8 cellular contexts compared by ENCODE assay signal in the genomic region with DNA sequence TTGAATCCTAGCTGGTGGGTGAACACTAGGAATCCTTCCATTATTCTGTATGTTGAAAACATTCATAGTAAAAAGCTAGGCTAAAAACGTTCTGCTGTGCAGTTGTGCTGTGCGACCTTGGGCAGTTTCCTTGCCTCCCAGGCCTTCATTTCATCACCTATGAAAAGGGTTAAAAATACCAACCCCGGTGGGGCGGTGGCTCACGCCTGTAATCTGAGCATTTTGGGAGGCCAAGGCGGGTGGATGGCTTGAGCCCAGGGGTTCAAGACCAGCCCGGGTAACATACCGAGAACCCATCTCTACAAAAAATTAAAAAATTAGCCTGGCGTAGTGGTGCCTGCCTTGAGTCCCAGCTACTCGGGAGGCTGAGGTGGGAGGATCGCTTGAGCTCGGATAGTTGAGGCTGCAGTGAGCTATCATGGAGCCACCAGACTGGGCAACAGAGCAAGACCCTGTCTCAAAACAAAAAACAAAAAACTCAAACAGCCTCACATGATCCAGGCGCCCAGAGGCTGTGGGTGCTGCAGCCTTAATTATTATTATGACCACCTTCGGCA. TPM values are rescaled to one million over a fixed set of nuclear protein-coding genes. Genes with fewer than 3 reads are reported as not detected.
DNase-seq lines count a peak whose midpoint lies in the region; ATAC-seq, FAIRE-seq and TF ChIP-seq lines count a peak whose summit lies in the region.

No MANE protein-coding gene starts in this region.

- H3K9ac ChIP-seq in GM12878 (ENCODE audit: control insufficient read depth, insufficient read depth, low read length) = peak overlapping the region; percentile 98

- RAD21 ChIA-PET in GM12878 (lab: Charles Lee; ENCODE audit: unreplicated experiment) = interaction anchor here (0.7 to 4.6 kb wide), 9 partner anchors 16 to 313 kb away, joined by 3 to 41 read pairs (median 8); a partner anchor contains a TSS

- SMC1A ChIA-PET in GM12878 (lab: Charles Lee; ENCODE audit: uncharacterized antibody, unreplicated experiment) = interaction anchor here (0.7 to 3.8 kb wide), 15 partner anchors 11 to 326 kb away, joined by 3 to 25 read pairs (median 6); no protein-coding TSS in a partner anchor

- BruUV-seq in GM12878 (replicated peaks; lab: Mats Ljungman, UMichigan) = no TSS peak

- TF ChIP-seq POLR2A in heart left ventricle (IDR thresholded peaks at IDR 0.05) = no peak
- no peak for TF ChIP-seq POLR2A in GM12878 (IDR thresholded peaks at IDR 0.05; ENCODE audit: low read depth, low read length)
- TF ChIP-seq POLR2A in uterus (IDR thresholded peaks at IDR 0.05) = no peak

- WGBS in heart left ventricle, 4 donors = 77 to 82% (median 80%) methylated on average over 14 of the region's 14 CpGs
- WGBS in GM12878 (ENCODE audit: insufficient coverage, insufficient replicate concordance, low lambda C conversion rate, missing lambda C conversion rate) = 52% methylated on average over 14 of the region's 14 CpGs

- H3K9me3 ChIP-seq in heart left ventricle (no peaks in the 10 kb centered on the region), GM12878 (replicated peaks; ENCODE audit: control insufficient read depth, insufficient read depth, low read length) (no peaks in the 10 kb centered on the region), uterus (no peaks in the 10 kb centered on the region)

- CTCF ChIA-PET in GM12878 (lab: Yijun Ruan, JAX) = interaction anchor here (0.9 to 3.4 kb wide), 11 partner anchors 16 to 326 kb away, joined by 3 to 29 read pairs (median 9); no protein-coding TSS in a partner anchor

- H3K4me3 ChIP-seq in heart left ventricle (peak overlapping the region in 10 of 12 donors; percentile 53 to 79 (median 67)), GM12878 (peak overlapping the region; percentile 71; the same call in 1 of the 2 replicates), uterus (peak overlapping the region; percentile 42 to 55)

- H3K36me3 ChIP-seq in heart left ventricle (no peaks in the 10 kb centered on the region), GM12878 (ENCODE audit: control insufficient read depth in 2 of 2, insufficient read depth in 2 of 2, low read length in 1 of 2) (peaks cover 0 to 1% of the 10 kb centered on the region in 2 experiments; a peak in 1 of 4 replicates), uterus (no peaks in the 10 kb centered on the region)

- peaks cover 10 to 47% (median 21%) of the 10 kb centered on the region in 12 donors for H3K4me1 ChIP-seq in heart left ventricle
- no peaks in the 10 kb centered on the region; the same call in none of the 2 replicates for H3K4me1 ChIP-seq in GM12878 (ENCODE audit: control insufficient read depth, insufficient read depth, low read length)
- H3K4me1 ChIP-seq in uterus = peaks cover 0 to 19% of the 10 kb centered on the region in 2 donors

- FAIRE-seq in GM12878 (lab: Jason Lieb, UNC) = no peak

- DNase-seq in heart left ventricle = no peak
- DNase-seq in cardiac septum (ENCODE audit: low spot score) = no peak
- no peak for DNase-seq in GM12878 (ENCODE audit: low read depth, low spot score)
- DNase-seq in mesenteric fat pad (ENCODE audit: low spot score) = peak; percentile 49
- DNase-seq in uterus = no peak
- DNase-seq in stimulated activated CD4-positive, alpha-beta T cell treated with anti-CD3 and anti-CD28 coated beads, Interleukin-12 subunit alpha, Interleukin-12 subunit beta, amount 100 ng/mL, for 4 hours = no peak
- no peak for DNase-seq in stimulated activated naive CD4-positive, alpha-beta T cell treated with Interleukin-2 at 50 U/mL for 16 hours (lab: John Stamatoyannopoulos, UW)
- DNase-seq in NCI-H69 (lab: John Stamatoyannopoulos, UW) = no peak

- H3K27ac ChIP-seq in heart left ventricle (peak overlapping the region in 9 of 12 donors; percentile 53 to 81 (median 63)), GM12878 (ENCODE audit: control insufficient read depth, insufficient read depth) (peak overlapping the region; percentile 98), uterus (no peak overlapping the region)

- POLR2A ChIA-PET in GM12878 (lab: Charles Lee) = interaction anchor here (0.5 to 2.5 kb wide), 11 partner anchors 12 to 570 kb away, joined by 3 to 15 read pairs (median 5); a partner anchor contains a TSS

- peak overlapping the region; percentile 90 for H2AFZ ChIP-seq in GM12878 (ENCODE audit: control insufficient read depth, low read depth, low read length)

- peaks cover 8 to 24% (median 12%) of the 10 kb centered on the region in 9 donors for H3K27me3 ChIP-seq in heart left ventricle
- H3K27me3 ChIP-seq in GM12878 (replicated peaks in 1 of 2; ENCODE audit: control insufficient read depth in 2 of 2, insufficient read depth in 2 of 2, low read length in 1 of 2) = no peaks in the 10 kb centered on the region
- peaks cover 12 to 13% of the 10 kb centered on the region in 2 donors for H3K27me3 ChIP-seq in uterus

- TF ChIP-seq RAD21 in GM12878 (IDR thresholded peaks at IDR 0.05; ENCODE audit: insufficient read depth, low read depth, low read length) = no peak

- peak overlapping the region; percentile 95 for H3K4me2 ChIP-seq in GM12878 (ENCODE audit: control insufficient read depth, insufficient read depth)

- no peak for ATAC-seq in heart left ventricle
- ATAC-seq in GM12878 = no peak

- intact Hi-C loops in heart left ventricle (cut with DNase I) (loop anchor here in 8 of 10 donors (5.0 to 10.0 kb wide), 8 partner anchors 183 to 548 kb away; a partner anchor contains a TSS), cardiac septum (cut with DNase I) (no loop called here), GM12878 (cut with micrococcal nuclease; ENCODE audit: unreplicated experiment) (loop anchor here (2.0 kb wide), 1 partner anchor 37 kb away; no protein-coding TSS in a partner anchor), uterus (cut with DNase I; ENCODE audit: low total_unique reads) (no loop called here)

- H3K79me2 ChIP-seq in GM12878 (ENCODE audit: control insufficient read depth, insufficient read depth, low read length) = peaks cover 46% of the 10 kb centered on the region

- in situ Hi-C loops in GM12878 (cut with MboI) = no loop called here

- TF ChIP-seq CTCF in heart left ventricle (IDR thresholded peaks at IDR 0.05) (no peak), GM12878 (IDR thresholded peaks at IDR 0.05 in 2 of 3, conservative IDR thresholded peaks at IDR 0.05 in 1 of 3; ENCODE audit: control insufficient read depth in 2 of 3, extremely low read depth in 1 of 3, insufficient read depth in 1 of 3, low read depth in 3 of 3, low read length in 3 of 3) (no peak), uterus (IDR thresholded peaks at IDR 0.05) (no peak)

- no peak for TF ChIP-seq EP300 in GM12878 (IDR thresholded peaks at IDR 0.05; ENCODE audit: borderline replicate concordance in 1 of 2, control insufficient read depth in 1 of 2, low read depth in 2 of 2, low read length in 2 of 2)

- no peaks in the 10 kb centered on the region for H4K20me1 ChIP-seq in GM12878 (ENCODE audit: control insufficient read depth, insufficient read depth)

TF ChIP-seq in GM12878, 131 proteins besides CTCF, POLR2A, EP300 and RAD21 (continues in another document):
- TF ChIP-seq SMARCA5 (IDR thresholded peaks at IDR 0.05) (peak; percentile 63; the same call in 1 of the 2 replicates), ZNF217 (IDR thresholded peaks at IDR 0.05) (no peak)

RNA-seq across cellular contexts. Expression of a gene that starts 2.9 kb away (rescaled TPM):
- 10 to 100 TPM in 1 of 9 donors, 1 to 10 TPM in 4, under 1 TPM in 3, not detected in 1; 0.09 to 32.6 (median 1.3) TPM for total RNA-seq in heart left ventricle
- polyA plus RNA-seq in heart left ventricle = under 1 TPM; 0.08 to 0.44 TPM
- total RNA-seq in cardiac septum = 0.35 TPM
- 77.7 and 79.7 TPM in 2 replicates for total RNA-seq in GM12878 (2013; cell fraction: nucleolus; rRNA removed)
- 146 and 155 TPM in 2 replicates for total RNA-seq in GM12878 (2014; rRNA removed)
- 122 and 130 TPM in 2 replicates for total RNA-seq in GM12878 (2014; rRNA removed; fragmentation: Illumina TruSeq; extraction: Trizol)
- total RNA-seq in GM12878 (2021) = 231 and 270 TPM in 2 replicates
- 84.7 TPM for polyA plus RNA-seq in GM12878 (2011; ENCODE audit: low read depth)
- polyA plus RNA-seq in GM12878 (2011; rRNA removed) = 107 and 115 TPM in 2 replicates
- polyA plus RNA-seq in GM12878 (2011; cell fraction: cytosol; rRNA removed) = 65.3 and 137 TPM in 2 replicates
- polyA plus RNA-seq in GM12878 (2011; cell fraction: nucleus; rRNA removed) = 94.8 and 222 TPM in 2 replicates
- 116 and 143 TPM in 2 replicates for polyA plus RNA-seq in GM12878 (2012)
- polyA plus RNA-seq in GM12878 (2014; fragmentation: Illumina TruSeq; extraction: Trizol) = 163 and 186 TPM in 2 replicates
- 10 to 100 TPM; 54.4 to 64.5 TPM for polyA plus RNA-seq in GM12878 (2014; fragmentation: Nextera tagmentation; extraction: Ambion mirVana)
- 196 and 232 TPM in 2 replicates for polyA plus RNA-seq in GM12878 (2014; rRNA removed)
- 100 to 1,000 TPM; 768 to 771 TPM for polyA plus RNA-seq in GM12878 (2016; fragmentation: Nextera tagmentation; extraction: Ambion mirVana)
- polyA minus RNA-seq in GM12878 (2011; rRNA and poly(A)+ RNA removed) = 92.5 and 95.8 TPM in 2 replicates
- polyA minus RNA-seq in GM12878 (2011; cell fraction: cytosol; rRNA and poly(A)+ RNA removed) = 91.1 and 93.3 TPM in 2 replicates
- polyA minus RNA-seq in GM12878 (2011; cell fraction: nucleus; rRNA and poly(A)+ RNA removed) = 97.6 and 221 TPM in 2 replicates
- 0.22 TPM for total RNA-seq in mesenteric fat pad
- 10 to 100 TPM in 1 of 4 donors, not detected in 3; 27.2 TPM for total RNA-seq in uterus

RNA-seq across cellular contexts. Expression of a gene that starts 39.5 kb away (rescaled TPM):
- 1 to 10 TPM; 1.3 to 9.1 (median 2.6) TPM for total RNA-seq in heart left ventricle
- 1 to 10 TPM in 1 of 2 donors, under 1 TPM in 1; 0.42 to 1.3 TPM for polyA plus RNA-seq in heart left ventricle
- 3.8 TPM for total RNA-seq in cardiac septum
- 2.1 and 2.7 TPM in 2 replicates for total RNA-seq in GM12878 (2013; cell fraction: nucleolus; rRNA removed)
- total RNA-seq in GM12878 (2014; rRNA removed) = 5.8 and 7.5 TPM in 2 replicates
- total RNA-seq in GM12878 (2014; rRNA removed; fragmentation: Illumina TruSeq; extraction: Trizol) = 2.8 and 3.0 TPM in 2 replicates
- total RNA-seq in GM12878 (2021) = 5.8 and 6.4 TPM in 2 replicates
- 1.5 TPM for polyA plus RNA-seq in GM12878 (2011; ENCODE audit: low read depth)
- polyA plus RNA-seq in GM12878 (2011; rRNA removed) = 2.7 and 4.2 TPM in 2 replicates
- 5.6 and 9.3 TPM in 2 replicates for polyA plus RNA-seq in GM12878 (2011; cell fraction: cytosol; rRNA removed)
- polyA plus RNA-seq in GM12878 (2011; cell fraction: nucleus; rRNA removed) = 4.6 and 5.1 TPM in 2 replicates
- 3.4 and 5.3 TPM in 2 replicates for polyA plus RNA-seq in GM12878 (2012)
- 0.76 and 2.1 TPM in 2 replicates for polyA plus RNA-seq in GM12878 (2014; fragmentation: Illumina TruSeq; extraction: Trizol)
- polyA plus RNA-seq in GM12878 (2014; fragmentation: Nextera tagmentation; extraction: Ambion mirVana) = under 1 TPM; 0.35 to 0.90 TPM
- 4.8 and 5.1 TPM in 2 replicates for polyA plus RNA-seq in GM12878 (2014; rRNA removed)
- 1 to 10 TPM in 1 of 2 experiments, under 1 TPM in 1; 0.96 to 1.3 TPM for polyA plus RNA-seq in GM12878 (2016; fragmentation: Nextera tagmentation; extraction: Ambion mirVana)
- 1.5 and 6.0 TPM in 2 replicates for polyA minus RNA-seq in GM12878 (2011; rRNA and poly(A)+ RNA removed)
- polyA minus RNA-seq in GM12878 (2011; cell fraction: cytosol; rRNA and poly(A)+ RNA removed) = 2.1 and 3.9 TPM in 2 replicates
- 1.5 and 2.4 TPM in 2 replicates for polyA minus RNA-seq in GM12878 (2011; cell fraction: nucleus; rRNA and poly(A)+ RNA removed)
- total RNA-seq in mesenteric fat pad = 0.80 TPM
- total RNA-seq in uterus = 10 to 100 TPM in 2 of 4 donors, 1 to 10 TPM in 2; 7.2 to 15.5 (median 11.2) TPM

Comparison
In these comparisons a context has a peak if more than half of its experiments do, and no peak if none do; other contexts are left out.
1. intact Hi-C loops: an anchor here in heart left ventricle (5.0 to 10.0 kb wide) and GM12878 (2.0 kb wide); none called in cardiac septum and uterus.
2. H3K27ac ChIP-seq: peak in heart left ventricle (9 of 12) and GM12878 (single experiment); none in uterus (0 of 2).
3. Peak in every context shown above with its lines, with median percentiles within 50 percentile points of each other: H3K4me3 ChIP-seq.